ENCODE assay signal across 11 cellular contexts in genomic region chr3:169886671-169887070, GRCh38. TPM values are rescaled to one million over a fixed set of nuclear protein-coding genes. Genes with fewer than 3 reads are reported as not detected.
DNase-seq lines count a peak whose midpoint lies in the region; ATAC-seq and TF ChIP-seq lines count a peak whose summit lies in the region.
"Had no signal": no experiment of that assay in that cellular context is flagged by ENCODE, and none has a peak within 500 bp of the region (broad histone marks: within the 10 kb centered on the region; RNA-seq: fewer than 3 reads in every experiment).

No MANE protein-coding gene starts in this region.

- no peak for TF ChIP-seq CTCF in lung (IDR thresholded peaks at IDR 0.05; ENCODE audit: control extremely low read depth, extremely low read depth)
- TF ChIP-seq CTCF in upper lobe of right lung (IDR thresholded peaks at IDR 0.05): no peak
- TF ChIP-seq CTCF in suprapubic skin (IDR thresholded peaks at IDR 0.05): no peak

- ATAC-seq in lung (ENCODE audit: insufficient read depth, low FRiP score) (peak; percentile 60), upper lobe of right lung (peak; percentile 93)

- DNase-seq in DMS 273 (lab: John Stamatoyannopoulos, UW; ENCODE audit: unreplicated experiment) (peak; percentile 74), DMS 273 treated with DMSO at 0.1 percent for 48 hours (lab: John Stamatoyannopoulos, UW) (no peak), epidermal melanocyte (ENCODE audit: insufficient read length, low spot score) (peak; percentile 45), lung (ENCODE audit: low spot score) (peak; percentile 86), upper lobe of right lung (peak; percentile 86), suprapubic skin (ENCODE audit: low spot score in 2 of 2) (no peak), SHP77 (lab: John Stamatoyannopoulos, UW) (no peak), NCI-H2227 treated with DMSO at 0.1 percent for 48 hours (lab: John Stamatoyannopoulos, UW) (no peak)
- DNase-seq: glutamatergic neuron, RPMI8226 had no signal

- intact Hi-C loops in upper lobe of right lung (cut with DNase I): no loop called here

- H3K4me1 ChIP-seq in lung (ENCODE audit: control insufficient read depth in 2 of 2, insufficient read depth in 2 of 2, low read length in 2 of 2) (peaks cover 0 to 3% of the 10 kb centered on the region in 2 donors), upper lobe of right lung (no peaks in the 10 kb centered on the region), suprapubic skin (no peaks in the 10 kb centered on the region)

- no peaks in the 10 kb centered on the region for H3K36me3 ChIP-seq in lung (ENCODE audit: control insufficient read depth in 2 of 2, insufficient read depth in 2 of 2, low read length in 2 of 2)
- no peaks in the 10 kb centered on the region for H3K36me3 ChIP-seq in upper lobe of right lung
- H3K36me3 ChIP-seq in suprapubic skin: no peaks in the 10 kb centered on the region

- TF ChIP-seq EP300 in suprapubic skin (IDR thresholded peaks at IDR 0.05): no peak

- H3K27me3 ChIP-seq in lung (ENCODE audit: control insufficient read depth, insufficient read depth) (no peaks in the 10 kb centered on the region), upper lobe of right lung (no peaks in the 10 kb centered on the region), suprapubic skin (no peaks in the 10 kb centered on the region)

- H3K4me3 ChIP-seq in lung (no peak overlapping the region), upper lobe of right lung (no peak overlapping the region), suprapubic skin (no peak overlapping the region)

- H3K9me3 ChIP-seq in lung (ENCODE audit: control insufficient read depth in 2 of 2, insufficient read depth in 1 of 2, low read length in 1 of 2) (no peaks in the 10 kb centered on the region), upper lobe of right lung (no peaks in the 10 kb centered on the region), suprapubic skin (no peaks in the 10 kb centered on the region)

- H3K27ac ChIP-seq in lung (ENCODE audit: low read depth in 1 of 2, low read length in 1 of 2) (no peak overlapping the region), upper lobe of right lung (no peak overlapping the region), suprapubic skin (no peak overlapping the region)
- H3K27ac ChIP-seq: 22Rv1 had no signal

- WGBS in lung, 2 donors: 40 to 64% methylated on average over 5 of the region's 5 CpGs
- 41% methylated on average over 5 of the region's 5 CpGs for WGBS in suprapubic skin

- no peak for TF ChIP-seq POLR2A in suprapubic skin (IDR thresholded peaks at IDR 0.05)

RNA-seq across cellular contexts. Expression of gene LRRC31, which starts 16.9 kb away (rescaled TPM):
- total RNA-seq in lung: under 1 TPM; 0.14 to 0.43 TPM
- polyA plus RNA-seq in lung: 1 to 10 TPM in 1 of 2 donors, under 1 TPM in 1; 0.08 to 1.0 TPM
- 1.7 TPM for total RNA-seq in upper lobe of right lung
- total RNA-seq in suprapubic skin: under 1 TPM in 2 of 4 donors, not detected in 2; 0.26 to 0.32 TPM

RNA-seq across cellular contexts. Expression of gene SAMD7, which starts 24.7 kb away (rescaled TPM):
- total RNA-seq in lung (not detected), upper lobe of right lung (not detected), suprapubic skin (not detected)
- not detected for polyA plus RNA-seq in lung

Comparison
In these comparisons a context has a peak if more than half of its experiments do, and no peak if none do; other contexts are left out.
1. DNase-seq: peak in DMS 273 (single experiment), epidermal melanocyte (single experiment), lung (single experiment) and upper lobe of right lung (single experiment); none in DMS 273 treated with DMSO at 0.1 percent for 48 hours (single experiment), suprapubic skin (0 of 2), SHP77 (0 of 2) and NCI-H2227 treated with DMSO at 0.1 percent for 48 hours (single experiment).